Comparison of ENCODE assay signal across 8 cellular contexts in genomic region chr17:75205793-75206163, GRCh38. TPM values are rescaled to one million over a fixed set of nuclear protein-coding genes. Genes with fewer than 3 reads are reported as not detected.
DNase-seq lines count a peak whose midpoint lies in the region; ATAC-seq and TF ChIP-seq lines count a peak whose summit lies in the region.

No MANE protein-coding gene starts in this region.

- H3K36me3 Mint-ChIP-seq in T-cell (peaks cover 9% of the 10 kb centered on the region), glutamatergic neuron (ENCODE audit: unreplicated experiment) (no peaks in the 10 kb centered on the region)
- peaks cover 4% of the 10 kb centered on the region in 2 donors for H3K36me3 Mint-ChIP-seq in stimulated activated naive B cell treated with anti-CD40 and anti-IgM and Interleukin-4, amounts not matched to agents 10 μg/mL and 1 μg/mL and 100 μg/mL, for 72 hours

- CTCF ChIA-PET in T-cell (lab: Charles Lee), result interaction anchor here in 1 of 2 donors (0.6 to 2.2 kb wide), 3 partner anchors 34 to 200 kb away, joined by 4 to 10 read pairs (median 5); partner anchors contain the start of gene GRB2

- H3K4me3 Mint-ChIP-seq in T-cell (peak overlapping the region; percentile 93 to 95 (median 94)), glutamatergic neuron (ENCODE audit: unreplicated experiment) (peak overlapping the region; percentile 94)
- H3K4me3 Mint-ChIP-seq in stimulated activated naive B cell treated with anti-CD40 and anti-IgM and Interleukin-4, amounts not matched to agents 10 μg/mL and 1 μg/mL and 100 μg/mL, for 72 hours, result peak overlapping the region; percentile 98

- H3K27ac Mint-ChIP-seq in T-cell, result peak overlapping the region; percentile 99 to 100
- peak overlapping the region; percentile 100 for H3K27ac Mint-ChIP-seq in glutamatergic neuron (ENCODE audit: unreplicated experiment)
- H3K27ac Mint-ChIP-seq in stimulated activated naive B cell treated with anti-CD40 and anti-IgM and Interleukin-4, amounts not matched to agents 10 μg/mL and 1 μg/mL and 100 μg/mL, for 72 hours, result peak overlapping the region; percentile 99

- no peak for TF ChIP-seq CTCF in glutamatergic neuron (IDR thresholded peaks at IDR 0.05; ENCODE audit: partially characterized antibody, unreplicated experiment)

- H3K4me1 Mint-ChIP-seq in T-cell, result peaks cover 23 to 37% (median 32%) of the 10 kb centered on the region in 3 donors
- peaks cover 2% of the 10 kb centered on the region for H3K4me1 Mint-ChIP-seq in glutamatergic neuron (ENCODE audit: low read depth, unreplicated experiment)
- peaks cover 13 to 22% of the 10 kb centered on the region in 2 donors for H3K4me1 Mint-ChIP-seq in stimulated activated naive B cell treated with anti-CD40 and anti-IgM and Interleukin-4, amounts not matched to agents 10 μg/mL and 1 μg/mL and 100 μg/mL, for 72 hours

- H3K9me3 Mint-ChIP-seq in T-cell (no peaks in the 10 kb centered on the region), glutamatergic neuron (ENCODE audit: unreplicated experiment) (peaks cover 5% of the 10 kb centered on the region)
- H3K9me3 Mint-ChIP-seq in stimulated activated naive B cell treated with anti-CD40 and anti-IgM and Interleukin-4, amounts not matched to agents 10 μg/mL and 1 μg/mL and 100 μg/mL, for 72 hours, result no peaks in the 10 kb centered on the region

- DNase-seq in T-cell, result no peak
- DNase-seq in glutamatergic neuron, result no peak
- DNase-seq in stimulated activated naive B cell treated with anti-CD40 and anti-IgM and Interleukin-4, amounts not matched to agents 10 μg/mL and 1 μg/mL and 100 μg/mL, for 72 hours, result no peak
- DNase-seq in RKO (ENCODE audit: low spot score), result no peak
- DNase-seq in NCI-H526 treated with DMSO at 0.1 percent for 48 hours (lab: John Stamatoyannopoulos, UW), result no peak
- no peak for DNase-seq in NOMO-1 treated with DMSO at 0.1 percent for 48 hours (lab: John Stamatoyannopoulos, UW; ENCODE audit: unreplicated experiment)

- H3K27me3 Mint-ChIP-seq in T-cell, result no peaks in the 10 kb centered on the region
- peaks cover 2% of the 10 kb centered on the region for H3K27me3 Mint-ChIP-seq in glutamatergic neuron (ENCODE audit: unreplicated experiment)
- H3K27me3 Mint-ChIP-seq in stimulated activated naive B cell treated with anti-CD40 and anti-IgM and Interleukin-4, amounts not matched to agents 10 μg/mL and 1 μg/mL and 100 μg/mL, for 72 hours, result no peaks in the 10 kb centered on the region

- POLR2A ChIA-PET in T-cell (lab: Charles Lee), result no interaction called here

- ATAC-seq in GM21825 (IDR thresholded peaks at IDR 0.05; ENCODE audit: unreplicated experiment), result peak; percentile 15
- ATAC-seq in T-cell (replicated peaks in 1 of 4), result peak in 1 of 4 experiments; percentile 8
- ATAC-seq in stimulated activated naive B cell treated with anti-CD40 and anti-IgM and Interleukin-4, amounts not matched to agents 10 μg/mL and 1 μg/mL and 100 μg/mL, for 72 hours (replicated peaks), result peak in 1 of 2 donors; percentile 30
- no peak for ATAC-seq in GM21367 (IDR thresholded peaks at IDR 0.05; ENCODE audit: unreplicated experiment)

RNA-seq across cellular contexts. Expression of gene NUP85, which starts 0.3 kb away (rescaled TPM):
- 100 to 1,000 TPM in 3 of 5 donors, 10 to 100 TPM in 2; 56.2 to 128 (median 106) TPM for total RNA-seq in T-cell
- total RNA-seq in glutamatergic neuron (ENCODE audit: unreplicated experiment), result 58.9 TPM

RNA-seq across cellular contexts. Expression of gene SUMO2, which starts 23.0 kb away (rescaled TPM):
- total RNA-seq in T-cell (100 to 1,000 TPM; 239 to 284 (median 269) TPM), glutamatergic neuron (ENCODE audit: unreplicated experiment) (625 TPM)

RNA-seq across cellular contexts. Expression of gene JPT1, which starts 51.5 kb away (rescaled TPM):
- total RNA-seq in T-cell (10 to 100 TPM; 28.3 to 55.8 (median 45.4) TPM), glutamatergic neuron (ENCODE audit: unreplicated experiment) (642 TPM)

RNA-seq across cellular contexts. Expression of gene GGA3, which starts 55.6 kb away (rescaled TPM):
- 100 to 1,000 TPM in 3 of 5 donors, 10 to 100 TPM in 2; 78.1 to 118 (median 102) TPM for total RNA-seq in T-cell
- 65.0 TPM for total RNA-seq in glutamatergic neuron (ENCODE audit: unreplicated experiment)

RNA-seq across cellular contexts. Expression of gene MRPS7, which starts 55.9 kb away (rescaled TPM):
- total RNA-seq in T-cell (10 to 100 TPM; 29.8 to 39.4 (median 33.6) TPM), glutamatergic neuron (ENCODE audit: unreplicated experiment) (48.8 TPM)

Comparison
In these comparisons a context has a peak if more than half of its experiments do, and no peak if none do; other contexts are left out.
1. RNA of gene JPT1, which starts 51.5 kb away (total RNA-seq): 642 TPM in glutamatergic neuron (single experiment); 28.3 to 55.8 TPM in T-cell; every median in the first group is over 10 times any median in the second.
2. Peak in every context shown above with its lines, with median percentiles within 50 percentile points of each other: H3K27ac Mint-ChIP-seq and H3K4me3 Mint-ChIP-seq.